ENCODE assay signal across 8 cellular contexts in the genomic region with DNA sequence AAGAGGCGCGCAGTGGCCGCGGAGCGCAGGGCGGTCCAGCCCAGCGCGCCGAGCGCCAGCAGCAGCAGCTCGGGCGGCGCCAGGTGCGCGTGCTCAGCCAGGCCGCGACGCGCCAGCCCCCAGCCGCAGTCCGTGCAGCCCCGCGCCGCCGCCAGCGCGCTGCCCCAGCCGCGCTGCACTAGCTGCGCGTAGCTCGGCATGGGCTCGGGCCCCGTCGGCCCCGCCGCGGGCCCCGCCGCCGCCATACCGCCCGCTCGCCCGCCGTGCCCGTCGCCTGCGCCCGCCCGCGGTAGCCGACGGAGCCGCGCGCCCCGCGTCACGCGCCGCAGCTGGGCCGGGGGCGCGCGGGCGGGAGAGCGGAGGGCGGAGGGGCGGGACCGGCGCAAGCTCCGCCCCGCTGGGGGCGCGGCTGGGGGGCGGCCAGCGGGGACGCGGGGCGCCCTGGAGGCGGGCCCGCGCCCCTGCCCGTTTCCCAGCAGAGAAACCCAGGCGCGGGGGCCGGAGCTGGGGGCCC. TPM values are rescaled to one million over a fixed set of nuclear protein-coding genes. Genes with fewer than 3 reads are reported as not detected.
A peak's percentile ranks its signal among the peaks of the same experiment; 100 is the strongest.
DNase-seq lines count a peak whose midpoint lies in the region; ATAC-seq and TF ChIP-seq lines count a peak whose summit lies in the region.

A gene with protein sequence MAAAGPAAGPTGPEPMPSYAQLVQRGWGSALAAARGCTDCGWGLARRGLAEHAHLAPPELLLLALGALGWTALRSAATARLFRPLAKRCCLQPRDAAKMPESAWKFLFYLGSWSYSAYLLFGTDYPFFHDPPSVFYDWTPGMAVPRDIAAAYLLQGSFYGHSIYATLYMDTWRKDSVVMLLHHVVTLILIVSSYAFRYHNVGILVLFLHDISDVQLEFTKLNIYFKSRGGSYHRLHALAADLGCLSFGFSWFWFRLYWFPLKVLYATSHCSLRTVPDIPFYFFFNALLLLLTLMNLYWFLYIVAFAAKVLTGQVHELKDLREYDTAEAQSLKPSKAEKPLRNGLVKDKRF (minus strand): TSS at position 331 of the 514 bp plus-strand sequence. CDS start 86 bp downstream, at position 245.

- peak within 1 kb of the TSS; percentile 73 for H3K4me3 Mint-ChIP-seq in dendritic cell treated with granulocyte-macrophage colony-stimulating factor and Interleukin-4, amounts not matched to agents 40 ng/mL and 50 ng/mL, for 4 days

- no peak within 1 kb of the TSS for H3K4me3 ChIP-seq in lower leg skin (ENCODE audit: low read depth, poor library complexity, severe bottlenecking)

- no peak for TF ChIP-seq CTCF in lower leg skin (IDR thresholded peaks at IDR 0.05)

- no peaks in the 10 kb centered on the region for H3K9me3 Mint-ChIP-seq in dendritic cell treated with granulocyte-macrophage colony-stimulating factor and Interleukin-4, amounts not matched to agents 40 ng/mL and 50 ng/mL, for 4 days

- TF ChIP-seq POLR2A in lower leg skin (IDR thresholded peaks at IDR 0.05), result no peak

- ATAC-seq in GM18520 (IDR thresholded peaks at IDR 0.05; ENCODE audit: unreplicated experiment) (no peak), HG03354 (IDR thresholded peaks at IDR 0.05; ENCODE audit: poor library complexity, severe bottlenecking, unreplicated experiment) (no peak), HG03342 (IDR thresholded peaks at IDR 0.05; ENCODE audit: unreplicated experiment) (no peak)

- H3K4me1 Mint-ChIP-seq in dendritic cell treated with granulocyte-macrophage colony-stimulating factor and Interleukin-4, amounts not matched to agents 40 ng/mL and 50 ng/mL, for 4 days (ENCODE audit: low read depth), result peaks cover 11% of the 10 kb centered on the region

- WGBS in lower leg skin, 2 donors, result 0% methylated on average over 12 of the region's 88 CpGs; no CpG with 5 or more reads in 1 of the 2 donors

- intact Hi-C loops in dendritic cell treated with granulocyte-macrophage colony-stimulating factor and Interleukin-4, amounts not matched to agents 40 ng/mL and 50 ng/mL, for 4 days (cut with micrococcal nuclease), result no loop called here
- intact Hi-C loops in lower leg skin (cut with DNase I; ENCODE audit: low total_unique reads), result no loop called here

- peaks cover 57% of the 10 kb centered on the region for H3K27me3 Mint-ChIP-seq in dendritic cell treated with granulocyte-macrophage colony-stimulating factor and Interleukin-4, amounts not matched to agents 40 ng/mL and 50 ng/mL, for 4 days

- DNase-seq in EL (peak; percentile 27), NCI-H146 treated with DMSO at 0.1 percent for 48 hours (lab: John Stamatoyannopoulos, UW; ENCODE audit: unreplicated experiment) (peak; percentile 25), myocyte (ENCODE audit: low read depth) (peak; percentile 31), lower leg skin (ENCODE audit: low spot score in 2 of 2) (no peak)

- peaks cover 34% of the 10 kb centered on the region for H3K36me3 Mint-ChIP-seq in dendritic cell treated with granulocyte-macrophage colony-stimulating factor and Interleukin-4, amounts not matched to agents 40 ng/mL and 50 ng/mL, for 4 days (ENCODE audit: low read depth)

- H3K27ac Mint-ChIP-seq in dendritic cell treated with granulocyte-macrophage colony-stimulating factor and Interleukin-4, amounts not matched to agents 40 ng/mL and 50 ng/mL, for 4 days, result no peak within 1 kb of the TSS

RNA-seq across cellular contexts. Expression of the gene that starts here (rescaled TPM):
- total RNA-seq in myocyte, result 16.8 and 30.6 TPM in 2 replicates
- 26.3 TPM for polyA plus RNA-seq in myocyte (2012)
- under 1 TPM in 2 of 4 donors, not detected in 2; 0.39 to 0.57 TPM for total RNA-seq in lower leg skin

Comparison
In these comparisons a context has a peak if more than half of its experiments do, and no peak if none do; other contexts are left out.
1. RNA of the gene that starts here (total RNA-seq): 16.8 to 30.6 TPM in myocyte; 0.39 to 0.57 TPM in lower leg skin; every median in the first group is over 10 times any median in the second.
2. DNase-seq: peak in EL (single experiment), NCI-H146 treated with DMSO at 0.1 percent for 48 hours (single experiment) and myocyte (single experiment); none in lower leg skin (0 of 2).